In the genomic region with DNA sequence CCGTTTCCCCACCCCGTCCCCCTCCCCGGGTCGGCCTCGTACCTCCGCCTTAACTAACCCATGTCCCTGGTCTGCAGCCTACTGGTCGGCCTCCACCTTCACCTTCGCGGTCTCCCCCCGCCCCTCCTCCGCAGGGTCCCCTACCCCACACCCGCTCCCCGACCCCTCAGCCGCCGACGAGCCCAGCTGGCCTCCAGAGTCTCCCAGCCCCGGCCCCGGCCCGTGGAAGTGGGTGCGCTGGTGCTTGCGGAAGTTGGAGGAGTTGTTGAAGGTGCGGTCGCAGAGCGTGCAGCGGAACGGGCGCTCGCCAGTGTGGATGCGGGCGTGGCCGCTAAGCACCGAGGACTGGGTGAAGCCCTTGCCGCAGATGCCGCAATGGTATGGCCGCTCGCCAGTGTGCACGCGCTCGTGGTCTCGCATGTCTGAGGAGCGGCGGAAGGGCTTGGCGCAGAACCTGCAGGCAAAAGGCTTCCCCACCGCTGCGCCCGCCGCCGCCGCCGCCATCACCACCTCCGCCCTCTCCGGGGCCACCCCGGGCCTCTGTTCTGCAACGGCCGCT, we compare ENCODE assay signal across 23 cellular contexts. TPM values are rescaled to one million over a fixed set of nuclear protein-coding genes. Genes with fewer than 3 reads are reported as not detected.
DNase-seq lines count a peak whose midpoint lies in the region; ATAC-seq, FAIRE-seq and TF ChIP-seq lines count a peak whose summit lies in the region.
"Had no signal": no experiment of that assay in that cellular context is flagged by ENCODE, and none has a peak within 500 bp of the region (broad histone marks: within the 10 kb centered on the region; RNA-seq: fewer than 3 reads in every experiment).

No MANE protein-coding gene starts in this region.

- H3K36me3 ChIP-seq in H7 (replicated peaks; ENCODE audit: control insufficient read depth, insufficient read depth, low read length) (peaks cover 3% of the 10 kb centered on the region), K562 (ENCODE audit: control insufficient read depth, insufficient read depth, low read length) (peaks cover 18% of the 10 kb centered on the region; the same call in 2 of the 3 replicates), osteoblast (ENCODE audit: insufficient read depth, low read length) (peaks cover 12% of the 10 kb centered on the region), spleen (peaks cover 0 to 40% (median 15%) of the 10 kb centered on the region in 6 donors)

- TF ChIP-seq POLR2A in K562 (conservative IDR thresholded peaks at IDR 0.05) (no peak), spleen (IDR thresholded peaks at IDR 0.05) (no peak)

- DNase-seq in H7 (peak; percentile 55), K562 (ENCODE audit: extremely low read depth in 1 of 4, low spot score in 3 of 4) (peak in 1 of 4 experiments; percentile 5), osteoblast (ENCODE audit: insufficient read length, low spot score, missing footprints) (peak; percentile 14), spleen (peak; percentile 82), AG08395 (ENCODE audit: low spot score) (no peak), cerebellar cortex (ENCODE audit: low spot score) (no peak)
- no peak for DNase-seq in activated naive CD4-positive, alpha-beta T cell (lab: John Stamatoyannopoulos, UW)
- DNase-seq: Caco-2; CD8-positive, alpha-beta T cell; IMR-90; MM.1S; NCI-H1048; NCI-H1417; NCI-H1694; NCI-H2029 treated with DMSO at 0.1 percent for 48 hours; NCI-H526 treated with DMSO at 0.1 percent for 48 hours; RPMI8226; SHP77 had no signal

- H4K20me1 ChIP-seq in K562 (replicated peaks; ENCODE audit: control insufficient read depth, insufficient read depth, low read length) (no peaks in the 10 kb centered on the region; the same call in 1 of the 2 replicates), osteoblast (ENCODE audit: insufficient read depth, low read length) (peaks cover 7% of the 10 kb centered on the region)

- H3K27ac ChIP-seq in K562 (ENCODE audit: extremely low read depth, low read depth, low read length) (no peak overlapping the region), osteoblast (ENCODE audit: low read depth, low read length) (no peak overlapping the region), spleen (peak overlapping the region in 3 of 8 donors; percentile 82 to 95 (median 86))
- H3K27ac ChIP-seq: A549, KMS-11 had no signal

- no peak for ATAC-seq in K562
- ATAC-seq: CD8-positive, alpha-beta T cell; HCT116 had no signal

- BruUV-seq in K562 (replicated peaks; lab: Mats Ljungman, UMichigan), result no TSS peak

- H3K4me3 ChIP-seq in H7 (ENCODE audit: insufficient read depth, low read depth, low read length) (no peak overlapping the region), K562 (no peak overlapping the region), osteoblast (ENCODE audit: insufficient read depth, low read length) (no peak overlapping the region), spleen (no peak overlapping the region)
- H3K4me3 ChIP-seq: A549 had no signal

- CTCF ChIA-PET in K562 (lab: Yijun Ruan, JAX; ENCODE audit: low intra/inter-chr PET ratio), result no interaction called here

- no peaks in the 10 kb centered on the region for H3K9me3 ChIP-seq in K562 (replicated peaks; ENCODE audit: control insufficient read depth, insufficient read depth, low read depth, low read length)
- H3K9me3 ChIP-seq in osteoblast (ENCODE audit: low read depth, low read length), result no peaks in the 10 kb centered on the region
- H3K9me3 ChIP-seq in spleen, result no peaks in the 10 kb centered on the region
- H3K9me3 ChIP-seq: A549 had no signal

- H3K79me2 ChIP-seq in K562 (ENCODE audit: control insufficient read depth, insufficient read depth, low read length) (peaks cover 7% of the 10 kb centered on the region; the same call in 2 of the 3 replicates), osteoblast (ENCODE audit: insufficient read depth, low read length) (peaks cover 4% of the 10 kb centered on the region)

- intact Hi-C loops in K562 (cut with micrococcal nuclease) (no loop called here), spleen (cut with DNase I; ENCODE audit: low total_unique reads) (no loop called here)

- WGBS in K562 (ENCODE audit: insufficient coverage, low coverage, missing lambda C conversion rate), result 89% methylated on average over 5 of the region's 55 CpGs
- 92 to 98% (median 95%) methylated on average over 33 to 55 of the region's 55 CpGs for WGBS in spleen, 5 donors

- H2AFZ ChIP-seq in K562 (ENCODE audit: low read depth, low read length) (no peak overlapping the region), osteoblast (ENCODE audit: low read length) (no peak overlapping the region)

- POLR2A ChIA-PET in K562 (lab: Yijun Ruan, JAX), result interaction anchor here (1.0 to 2.0 kb wide), 2 partner anchors 16 to 33 kb away, joined by 3 to 11 read pairs; a partner anchor contains a TSS

- TF ChIP-seq EP300 in K562 (IDR thresholded peaks at IDR 0.05; ENCODE audit: low read length), result no peak

- in situ Hi-C loops in K562 (cut with MboI), result loop anchor here (10.0 kb wide), 1 partner anchor 337 kb away; a partner anchor contains a TSS

- H3K9me1 ChIP-seq in K562 (ENCODE audit: control insufficient read depth, insufficient read depth, low read length), result peaks cover 3% of the 10 kb centered on the region

- no peak for TF ChIP-seq RAD21 in K562 (CRISPR knock-in tag; conservative IDR thresholded peaks at IDR 0.05 in 1 of 2, IDR thresholded peaks at IDR 0.05 in 1 of 2)

- no peak for FAIRE-seq in K562 (lab: Jason Lieb, UNC)
- FAIRE-seq: A549, G401.6, H1 had no signal

- H3K27me3 ChIP-seq in H7 (ENCODE audit: control insufficient read depth, insufficient read depth, low read length), result no peaks in the 10 kb centered on the region
- H3K27me3 ChIP-seq in K562 (ENCODE audit: control insufficient read depth in 2 of 2, insufficient read depth in 2 of 2, low read length in 2 of 2), result no peaks in the 10 kb centered on the region
- no peaks in the 10 kb centered on the region for H3K27me3 ChIP-seq in osteoblast (ENCODE audit: insufficient read depth, low read length)
- no peaks in the 10 kb centered on the region for H3K27me3 ChIP-seq in spleen (replicated peaks in 1 of 7)

- no peak overlapping the region for H3K9ac ChIP-seq in K562 (ENCODE audit: insufficient read depth in 1 of 2, low read depth in 2 of 2, low read length in 2 of 2)
- H3K9ac ChIP-seq: KMS-11 had no signal

- no peak overlapping the region for H3K4me2 ChIP-seq in K562 (ENCODE audit: insufficient read depth, low read length)
- no peak overlapping the region for H3K4me2 ChIP-seq in osteoblast (ENCODE audit: insufficient read depth, low read length)
- H3K4me2 ChIP-seq: A549, KMS-11 had no signal

- TF ChIP-seq CTCF in K562 (IDR thresholded peaks at IDR 0.05 in 2 of 3, conservative IDR thresholded peaks at IDR 0.05 in 1 of 3; ENCODE audit: insufficient read depth in 2 of 3, low read depth in 1 of 3, low read length in 3 of 3) (no peak), osteoblast (IDR thresholded peaks at IDR 0.05; ENCODE audit: extremely low read depth, low read depth, low read length) (no peak), spleen (IDR thresholded peaks at IDR 0.05 in 8 of 11, conservative IDR thresholded peaks at IDR 0.05 in 3 of 11) (no peak)

- H3K4me1 ChIP-seq in K562 (replicated peaks in 1 of 2; ENCODE audit: control insufficient read depth in 2 of 2, insufficient read depth in 2 of 2, low read length in 2 of 2), result peaks cover 9 to 11% of the 10 kb centered on the region in 2 experiments; a peak in 4 of 5 replicates
- peaks cover 4% of the 10 kb centered on the region for H3K4me1 ChIP-seq in osteoblast (ENCODE audit: insufficient read depth, low read length)
- H3K4me1 ChIP-seq in spleen, result peaks cover 0 to 96% (median 37%) of the 10 kb centered on the region in 6 donors
- H3K4me1 ChIP-seq: Caco-2 had no signal

RNA-seq across cellular contexts. Expression of a gene that starts 2.6 kb away (rescaled TPM):
- 9.8 and 12.5 TPM in 2 replicates for total RNA-seq in H7 (2014; rRNA removed; shearing (Covaris generic))
- 6.3 and 14.3 TPM in 2 replicates for total RNA-seq in K562 (2011; cell fraction: chromatin; rRNA removed; ENCODE audit: low replicate concordance)
- total RNA-seq in K562 (2011; cell fraction: nucleolus; rRNA removed), result 10.0 and 12.5 TPM in 2 replicates
- total RNA-seq in K562 (2011; cell fraction: nucleoplasm; rRNA removed), result 7.7 and 9.6 TPM in 2 replicates
- total RNA-seq in K562 (2014; rRNA removed) (2.0 and 3.8 TPM in 2 replicates), K562 (2014; rRNA removed; fragmentation: Illumina TruSeq; extraction: Trizol) (1.6 TPM in 2 replicates), K562 (2015; rRNA removed; fragmentation: Illumina TruSeq; extraction: Trizol) (2.7 and 3.2 TPM in 2 replicates), K562 (2021) (4.6 and 6.1 TPM in 2 replicates), osteoblast (6.5 and 8.7 TPM in 2 replicates), spleen (1 to 10 TPM; 4.0 to 10.0 (median 7.1) TPM)
- polyA plus RNA-seq in K562 (2011; rRNA removed) (2.1 and 3.5 TPM in 2 replicates), K562 (2014; fragmentation: Illumina TruSeq; extraction: Trizol) (4.1 and 5.1 TPM in 2 replicates), K562 (2014; fragmentation: Nextera tagmentation; extraction: Ambion mirVana) (under 1 TPM; 0.14 to 0.17 TPM), K562 (2014; rRNA removed) (4.1 and 4.4 TPM in 2 replicates), spleen (1 to 10 TPM; 3.3 to 7.6 (median 5.6) TPM)
- polyA plus RNA-seq in K562 (2011; cell fraction: cytosol; rRNA removed), result 2.0 and 4.3 TPM in 2 replicates
- polyA plus RNA-seq in K562 (2011; cell fraction: nucleus; rRNA removed), result 11.3 and 16.1 TPM in 2 replicates
- polyA plus RNA-seq in K562 (2012), result 7.3 and 7.9 TPM in 2 replicates
- 1.4 TPM in 2 replicates for polyA minus RNA-seq in K562 (2011; rRNA and poly(A)+ RNA removed)
- polyA minus RNA-seq in K562 (2011; cell fraction: cytosol; rRNA and poly(A)+ RNA removed), result 1.3 and 2.6 TPM in 2 replicates
- 2.7 TPM in 2 replicates for polyA minus RNA-seq in K562 (2011; cell fraction: nucleus; rRNA and poly(A)+ RNA removed)

RNA-seq across cellular contexts. Expression of a gene that starts 16.3 kb away (rescaled TPM):
- 3.5 and 4.9 TPM in 2 replicates for total RNA-seq in H7 (2014; rRNA removed; shearing (Covaris generic))
- total RNA-seq in K562 (2011; cell fraction: chromatin; rRNA removed; ENCODE audit: low replicate concordance), result 2.2 and 8.0 TPM in 2 replicates
- 8.0 and 10.0 TPM in 2 replicates for total RNA-seq in K562 (2011; cell fraction: nucleolus; rRNA removed)
- total RNA-seq in K562 (2011; cell fraction: nucleoplasm; rRNA removed), result 4.9 and 5.2 TPM in 2 replicates
- 1.6 and 2.3 TPM in 2 replicates for total RNA-seq in K562 (2014; rRNA removed)
- total RNA-seq in K562 (2014; rRNA removed; fragmentation: Illumina TruSeq; extraction: Trizol), result 0.29 and 0.40 TPM in 2 replicates
- 1.4 and 1.5 TPM in 2 replicates for total RNA-seq in K562 (2015; rRNA removed; fragmentation: Illumina TruSeq; extraction: Trizol)
- total RNA-seq in K562 (2021), result 18.6 and 18.8 TPM in 2 replicates
- polyA plus RNA-seq in K562 (2011; rRNA removed), result 1.2 and 1.5 TPM in 2 replicates
- 2.0 and 9.6 TPM in 2 replicates for polyA plus RNA-seq in K562 (2011; cell fraction: cytosol; rRNA removed)
- 1.6 and 4.8 TPM in 2 replicates for polyA plus RNA-seq in K562 (2011; cell fraction: nucleus; rRNA removed)
- polyA plus RNA-seq in K562 (2012), result 6.0 and 10.0 TPM in 2 replicates
- 1.8 and 2.3 TPM in 2 replicates for polyA plus RNA-seq in K562 (2014; fragmentation: Illumina TruSeq; extraction: Trizol)
- polyA plus RNA-seq in K562 (2014; fragmentation: Nextera tagmentation; extraction: Ambion mirVana), result not detected
- 6.7 and 6.9 TPM in 2 replicates for polyA plus RNA-seq in K562 (2014; rRNA removed)
- polyA minus RNA-seq in K562 (2011; rRNA and poly(A)+ RNA removed), result 0.24 and 0.60 TPM in 2 replicates
- polyA minus RNA-seq in K562 (2011; cell fraction: cytosol; rRNA and poly(A)+ RNA removed), result 7.3 and 9.8 TPM in 2 replicates
- polyA minus RNA-seq in K562 (2011; cell fraction: nucleus; rRNA and poly(A)+ RNA removed), result 1.1 and 1.5 TPM in 2 replicates
- 1.4 and 1.5 TPM in 2 replicates for total RNA-seq in osteoblast
- total RNA-seq in spleen, result 10 to 100 TPM; 12.2 to 23.3 (median 17.8) TPM
- polyA plus RNA-seq in spleen, result 10 to 100 TPM in 1 of 3 donors, 1 to 10 TPM in 2; 4.8 to 10.4 (median 5.3) TPM

RNA-seq across cellular contexts. Expression of a gene that starts 19.1 kb away (rescaled TPM):
- total RNA-seq in H7 (2014; rRNA removed; shearing (Covaris generic)), result 16.0 and 25.0 TPM in 2 replicates
- total RNA-seq in K562 (2011; cell fraction: chromatin; rRNA removed; ENCODE audit: low replicate concordance), result 26.2 and 41.7 TPM in 2 replicates
- 16.2 and 20.0 TPM in 2 replicates for total RNA-seq in K562 (2011; cell fraction: nucleolus; rRNA removed)
- 33.4 and 56.4 TPM in 2 replicates for total RNA-seq in K562 (2011; cell fraction: nucleoplasm; rRNA removed)
- total RNA-seq in K562 (2014; rRNA removed) (13.9 and 24.4 TPM in 2 replicates), K562 (2014; rRNA removed; fragmentation: Illumina TruSeq; extraction: Trizol) (5.2 and 5.7 TPM in 2 replicates), K562 (2015; rRNA removed; fragmentation: Illumina TruSeq; extraction: Trizol) (6.0 and 6.8 TPM in 2 replicates), K562 (2021) (38.0 and 47.4 TPM in 2 replicates), osteoblast (6.5 and 8.3 TPM in 2 replicates), spleen (10 to 100 TPM; 25.4 to 58.7 (median 31.7) TPM)
- polyA plus RNA-seq in K562 (2011; rRNA removed) (5.0 and 7.7 TPM in 2 replicates), K562 (2014; fragmentation: Illumina TruSeq; extraction: Trizol) (12.7 and 15.5 TPM in 2 replicates), K562 (2014; fragmentation: Nextera tagmentation; extraction: Ambion mirVana) (1 to 10 TPM; 2.3 to 3.9 TPM), K562 (2014; rRNA removed) (25.2 and 30.8 TPM in 2 replicates), spleen (10 to 100 TPM; 18.9 to 36.7 (median 33.3) TPM)
- polyA plus RNA-seq in K562 (2011; cell fraction: cytosol; rRNA removed), result 10.9 and 21.1 TPM in 2 replicates
- polyA plus RNA-seq in K562 (2011; cell fraction: nucleus; rRNA removed), result 39.9 and 68.6 TPM in 2 replicates
- 41.5 and 62.4 TPM in 2 replicates for polyA plus RNA-seq in K562 (2012)
- 4.4 and 4.6 TPM in 2 replicates for polyA minus RNA-seq in K562 (2011; rRNA and poly(A)+ RNA removed)
- polyA minus RNA-seq in K562 (2011; cell fraction: cytosol; rRNA and poly(A)+ RNA removed), result 12.2 and 16.3 TPM in 2 replicates
- 7.3 and 8.8 TPM in 2 replicates for polyA minus RNA-seq in K562 (2011; cell fraction: nucleus; rRNA and poly(A)+ RNA removed)

RNA-seq across cellular contexts. Expression of a gene that starts 21.7 kb away (rescaled TPM):
- total RNA-seq in H7 (2014; rRNA removed; shearing (Covaris generic)), result 11.2 and 13.6 TPM in 2 replicates
- total RNA-seq in K562 (2011; cell fraction: chromatin; rRNA removed; ENCODE audit: low replicate concordance), result 3.2 and 12.0 TPM in 2 replicates
- total RNA-seq in K562 (2011; cell fraction: nucleolus; rRNA removed), result 12.4 and 13.0 TPM in 2 replicates
- 7.3 and 7.5 TPM in 2 replicates for total RNA-seq in K562 (2011; cell fraction: nucleoplasm; rRNA removed)
- total RNA-seq in K562 (2014; rRNA removed) (14.7 and 23.6 TPM in 2 replicates), K562 (2014; rRNA removed; fragmentation: Illumina TruSeq; extraction: Trizol) (0.55 and 1.2 TPM in 2 replicates), K562 (2015; rRNA removed; fragmentation: Illumina TruSeq; extraction: Trizol) (5.6 and 6.4 TPM in 2 replicates), K562 (2021) (15.6 and 16.7 TPM in 2 replicates), osteoblast (11.2 TPM in 2 replicates), spleen (10 to 100 TPM; 19.7 to 42.5 (median 23.9) TPM)
- polyA plus RNA-seq in K562 (2011; rRNA removed) (2.9 and 3.7 TPM in 2 replicates), K562 (2014; fragmentation: Illumina TruSeq; extraction: Trizol) (1.4 and 5.4 TPM in 2 replicates), K562 (2014; fragmentation: Nextera tagmentation; extraction: Ambion mirVana) (under 1 TPM; 0.08 to 0.10 TPM), K562 (2014; rRNA removed) (13.1 and 14.4 TPM in 2 replicates), spleen (10 to 100 TPM; 33.3 to 57.8 (median 39.2) TPM)
- polyA plus RNA-seq in K562 (2011; cell fraction: cytosol; rRNA removed), result 6.8 and 21.8 TPM in 2 replicates
- 9.0 and 14.1 TPM in 2 replicates for polyA plus RNA-seq in K562 (2011; cell fraction: nucleus; rRNA removed)
- 7.6 and 20.4 TPM in 2 replicates for polyA plus RNA-seq in K562 (2012)
- polyA minus RNA-seq in K562 (2011; rRNA and poly(A)+ RNA removed), result 0.30 and 0.67 TPM in 2 replicates
- 5.1 and 7.1 TPM in 2 replicates for polyA minus RNA-seq in K562 (2011; cell fraction: cytosol; rRNA and poly(A)+ RNA removed)
- 5.9 and 6.3 TPM in 2 replicates for polyA minus RNA-seq in K562 (2011; cell fraction: nucleus; rRNA and poly(A)+ RNA removed)

RNA-seq across cellular contexts. Expression of a gene that starts 21.7 kb away (rescaled TPM):
- total RNA-seq in H7 (2014; rRNA removed; shearing (Covaris generic)), result 64.7 and 67.0 TPM in 2 replicates
- total RNA-seq in K562 (2011; cell fraction: chromatin; rRNA removed; ENCODE audit: low replicate concordance), result 8.2 and 21.8 TPM in 2 replicates
- total RNA-seq in K562 (2011; cell fraction: nucleolus; rRNA removed), result 20.3 and 21.3 TPM in 2 replicates
- total RNA-seq in K562 (2011; cell fraction: nucleoplasm; rRNA removed), result 16.7 and 16.8 TPM in 2 replicates
- total RNA-seq in K562 (2014; rRNA removed), result 18.6 and 26.4 TPM in 2 replicates
- 7.3 and 8.5 TPM in 2 replicates for total RNA-seq in K562 (2014; rRNA removed; fragmentation: Illumina TruSeq; extraction: Trizol)
- 8.6 and 11.0 TPM in 2 replicates for total RNA-seq in K562 (2015; rRNA removed; fragmentation: Illumina TruSeq; extraction: Trizol)
- total RNA-seq in K562 (2021), result 35.7 and 39.4 TPM in 2 replicates
- polyA plus RNA-seq in K562 (2011; rRNA removed), result 15.4 and 26.0 TPM in 2 replicates
- polyA plus RNA-seq in K562 (2011; cell fraction: cytosol; rRNA removed), result 30.9 and 47.7 TPM in 2 replicates
- 24.0 and 27.6 TPM in 2 replicates for polyA plus RNA-seq in K562 (2011; cell fraction: nucleus; rRNA removed)
- polyA plus RNA-seq in K562 (2012), result 19.0 and 47.4 TPM in 2 replicates
- polyA plus RNA-seq in K562 (2014; fragmentation: Illumina TruSeq; extraction: Trizol), result 15.7 and 23.2 TPM in 2 replicates
- 1 to 10 TPM; 2.4 to 5.8 TPM for polyA plus RNA-seq in K562 (2014; fragmentation: Nextera tagmentation; extraction: Ambion mirVana)
- polyA plus RNA-seq in K562 (2014; rRNA removed), result 23.2 and 24.0 TPM in 2 replicates
- polyA minus RNA-seq in K562 (2011; rRNA and poly(A)+ RNA removed), result 11.6 and 13.6 TPM in 2 replicates
- 15.3 and 31.1 TPM in 2 replicates for polyA minus RNA-seq in K562 (2011; cell fraction: cytosol; rRNA and poly(A)+ RNA removed)
- 4.4 and 6.6 TPM in 2 replicates for polyA minus RNA-seq in K562 (2011; cell fraction: nucleus; rRNA and poly(A)+ RNA removed)
- total RNA-seq in osteoblast, result 25.7 and 28.6 TPM in 2 replicates
- 10 to 100 TPM; 21.4 to 34.9 (median 27.2) TPM for total RNA-seq in spleen
- polyA plus RNA-seq in spleen, result 10 to 100 TPM; 39.8 to 46.5 (median 43.6) TPM

Comparison
In these comparisons a context has a peak if more than half of its experiments do, and no peak if none do; other contexts are left out.
1. DNase-seq: peak in H7 (single experiment), osteoblast (single experiment) and spleen (single experiment); none in AG08395 (single experiment), cerebellar cortex (single experiment) and activated naive CD4-positive, alpha-beta T cell (0 of 4).